In genomic region chr5:92885950-92886349, GRCh38 we compare ENCODE assay signal across 1 cellular context.
TF ChIP-seq lines count a peak whose summit lies in the region.

No MANE protein-coding gene starts in this region.

TF ChIP-seq in Ishikawa, 13 proteins besides CTCF, POLR2A, EP300 and RAD21 (continued from another document):
- no peak for TF ChIP-seq REST (IDR thresholded peaks at IDR 0.05; ENCODE audit: low read depth)
- TF ChIP-seq MAX (IDR thresholded peaks at IDR 0.05): no peak
- TF ChIP-seq YY1 (IDR thresholded peaks at IDR 0.05; ENCODE audit: low read depth): no peak
- TF ChIP-seq NFIC (IDR thresholded peaks at IDR 0.05): no peak
- no peak for TF ChIP-seq ZBTB7A (IDR thresholded peaks at IDR 0.05; ENCODE audit: low read depth)
- TF ChIP-seq USF1 (IDR thresholded peaks at IDR 0.05): no peak
- TF ChIP-seq TEAD4 (IDR thresholded peaks at IDR 0.05): no peak
